In genomic region chr10:61068471-61068870, GRCh38 we compare ENCODE assay signal across 23 cellular contexts.
"Had no signal": no experiment of that assay in that cellular context is flagged by ENCODE, and none has a peak within 500 bp of the region (broad histone marks: within the 10 kb centered on the region; RNA-seq: fewer than 3 reads in every experiment).

No MANE protein-coding gene starts in this region.

- H3K9me3 ChIP-seq: esophagus squamous epithelium, left ventricle myocardium inferior, prostate gland, stomach, thoracic aorta, transverse colon had no signal

- H3K4me1 ChIP-seq: foreskin keratinocyte, parathyroid adenoma, prostate gland, transverse colon had no signal

- H2AFZ ChIP-seq: parathyroid adenoma had no signal

- H3K27ac ChIP-seq: epithelial cell of prostate, esophagus squamous epithelium, foreskin keratinocyte, left ventricle myocardium inferior, parathyroid adenoma, prostate gland, skin epidermis, thoracic aorta, transverse colon had no signal

- H3K27ac Mint-ChIP-seq: dendritic cell treated with granulocyte-macrophage colony-stimulating factor and Interleukin-4, amounts not matched to agents 40 ng/mL and 50 ng/mL, for 4 days; effector memory CD8-positive, alpha-beta T cell; immature natural killer cell; naive B cell; nephron progenitor cell had no signal

- DNase-seq: effector memory CD8-positive, alpha-beta T cell; esophagus squamous epithelium; foreskin keratinocyte; immature natural killer cell; kidney; left cardiac atrium; left ventricle myocardium inferior; mesendoderm; naive B cell; nephron progenitor cell; stimulated activated CD4-positive, alpha-beta T cell treated with anti-CD3 and anti-CD28 coated beads, Interleukin-12 subunit alpha, Interleukin-12 subunit beta, amount 100 ng/mL, for 4 hours; stimulated activated naive CD4-positive, alpha-beta T cell; stomach; substantia nigra; transverse colon had no signal

- H3K36me3 ChIP-seq: esophagus squamous epithelium, left ventricle myocardium inferior, prostate gland, stomach, thoracic aorta, transverse colon had no signal

- H3K79me2 ChIP-seq: parathyroid adenoma had no signal

- H3K27me3 ChIP-seq: esophagus squamous epithelium, stomach, transverse colon had no signal

- ATAC-seq: effector memory CD8-positive, alpha-beta T cell; foreskin keratinocyte; sciatic nerve had no signal

- H3K9me3 Mint-ChIP-seq: dendritic cell treated with granulocyte-macrophage colony-stimulating factor and Interleukin-4, amounts not matched to agents 40 ng/mL and 50 ng/mL, for 4 days; effector memory CD8-positive, alpha-beta T cell; immature natural killer cell; naive B cell; nephron progenitor cell had no signal

- H3K4me1 Mint-ChIP-seq: immature natural killer cell had no signal

- H3K9ac ChIP-seq: parathyroid adenoma had no signal

- H3K27me3 Mint-ChIP-seq: dendritic cell treated with granulocyte-macrophage colony-stimulating factor and Interleukin-4, amounts not matched to agents 40 ng/mL and 50 ng/mL, for 4 days; effector memory CD8-positive, alpha-beta T cell had no signal

- H3K36me3 Mint-ChIP-seq: immature natural killer cell, naive B cell had no signal

- H3K4me3 ChIP-seq: esophagus squamous epithelium, left ventricle myocardium inferior, lung, prostate gland, skin epidermis, stomach, thoracic aorta, transverse colon had no signal

- H3K4me3 Mint-ChIP-seq: dendritic cell treated with granulocyte-macrophage colony-stimulating factor and Interleukin-4, amounts not matched to agents 40 ng/mL and 50 ng/mL, for 4 days; effector memory CD8-positive, alpha-beta T cell; immature natural killer cell; naive B cell; nephron progenitor cell had no signal
